ENCODE assay signal across 1 cellular context in genomic region chr6:19802656-19803055, GRCh38.
TF ChIP-seq lines count a peak whose summit lies in the region.

No MANE protein-coding gene starts in this region.

TF ChIP-seq in A549, 52 proteins besides CTCF, POLR2A, EP300 and RAD21 (continued from another document):
- TF ChIP-seq HES2 (IDR thresholded peaks at IDR 0.05) (no peak), ZC3H11A (IDR thresholded peaks at IDR 0.05) (no peak), BHLHE40 (IDR thresholded peaks at IDR 0.05; ENCODE audit: low read depth, low read length) (no peak), HOXA7 (CRISPR knock-in tag; IDR thresholded peaks at IDR 0.05) (no peak), ZFP36 (IDR thresholded peaks at IDR 0.05; ENCODE audit: borderline replicate concordance, partially characterized antibody) (no peak), CBX2 (IDR thresholded peaks at IDR 0.05; ENCODE audit: borderline replicate concordance, low read depth) (no peak), NFE2L2 (conservative IDR thresholded peaks at IDR 0.05; ENCODE audit: low read length) (no peak), BCL3 (IDR thresholded peaks at IDR 0.05) (no peak), PHF8 (IDR thresholded peaks at IDR 0.05; ENCODE audit: borderline replicate concordance, low read depth) (no peak)
